7 cellular contexts compared by ENCODE assay signal in the genomic region with DNA sequence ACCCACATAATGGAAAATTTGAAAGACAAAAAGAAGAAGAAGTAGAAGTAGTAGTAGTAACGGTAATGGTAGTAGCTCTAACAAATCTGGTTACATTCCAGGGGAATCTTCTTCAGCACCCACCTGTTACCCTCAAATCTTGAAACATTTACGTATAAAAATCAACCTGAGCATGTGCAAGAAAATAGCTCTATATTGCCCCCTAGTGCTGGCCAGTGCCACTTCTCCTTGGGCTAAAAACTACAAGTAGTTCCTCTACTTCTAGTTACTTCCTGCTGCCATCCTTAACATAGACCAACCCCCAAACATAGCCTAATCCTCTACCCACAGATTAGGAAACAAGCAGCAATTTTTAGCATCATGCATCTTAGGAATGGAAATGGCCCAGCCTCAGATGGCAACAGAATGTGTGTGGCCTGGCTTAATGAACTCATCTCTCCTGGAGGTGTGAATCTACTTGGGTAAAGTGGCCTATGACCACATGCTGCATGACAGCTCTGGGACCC. TPM values are rescaled to one million over a fixed set of nuclear protein-coding genes. Genes with fewer than 3 reads are reported as not detected.
A peak's percentile ranks its signal among the peaks of the same experiment; 100 is the strongest.
DNase-seq lines count a peak whose midpoint lies in the region; ATAC-seq and TF ChIP-seq lines count a peak whose summit lies in the region.

No MANE protein-coding gene starts in this region.

- H3K27ac ChIP-seq in HUES64 (ENCODE audit: low read depth, low read length) (no peak overlapping the region), endodermal cell (ENCODE audit: low read depth, low read length) (no peak overlapping the region), urinary bladder (ENCODE audit: low read depth) (no peak overlapping the region)

- H3K36me3 Mint-ChIP-seq in endodermal cell (ENCODE audit: low read depth), result no peaks in the 10 kb centered on the region
- H3K36me3 Mint-ChIP-seq in mesothelial cell of epicardium, result no peaks in the 10 kb centered on the region

- H3K9me3 Mint-ChIP-seq in endodermal cell (no peaks in the 10 kb centered on the region), mesothelial cell of epicardium (no peaks in the 10 kb centered on the region)

- H3K27me3 ChIP-seq in HUES64 (ENCODE audit: insufficient read depth, low read length), result peaks cover 33% of the 10 kb centered on the region
- H3K27me3 ChIP-seq in endodermal cell (ENCODE audit: control insufficient read depth, insufficient read depth, low read length, poor library complexity, severe bottlenecking), result peaks cover 8% of the 10 kb centered on the region

- H3K27me3 Mint-ChIP-seq in endodermal cell (ENCODE audit: insufficient read depth) (peaks cover 35% of the 10 kb centered on the region), mesothelial cell of epicardium (ENCODE audit: low read depth) (no peaks in the 10 kb centered on the region)

- H3K4me1 Mint-ChIP-seq in endodermal cell (peaks cover 13% of the 10 kb centered on the region), mesothelial cell of epicardium (peaks cover 53% of the 10 kb centered on the region)

- H3K9ac ChIP-seq in HUES64 (ENCODE audit: low read depth, low read length), result no peak overlapping the region
- no peak overlapping the region for H3K9ac ChIP-seq in endodermal cell (ENCODE audit: extremely low read depth, low read length, poor library complexity, severe bottlenecking)

- H3K4me1 ChIP-seq in HUES64 (ENCODE audit: insufficient read depth, low read length), result peaks cover 21% of the 10 kb centered on the region
- H3K4me1 ChIP-seq in endodermal cell (ENCODE audit: control insufficient read depth, insufficient read depth, low read length), result peaks cover 4% of the 10 kb centered on the region
- peaks cover 2% of the 10 kb centered on the region for H3K4me1 ChIP-seq in urinary bladder (ENCODE audit: insufficient read depth)

- 14% methylated on average over 1 of the region's 2 CpGs for WGBS in HUES64
- WGBS in endodermal cell (ENCODE audit: insufficient coverage in 1 of 2, insufficient read length in 1 of 2), 2 experiments, result 33 to 42% methylated on average over 2 of the region's 2 CpGs
- 20% methylated on average over 2 of the region's 2 CpGs for WGBS in urinary bladder

- ATAC-seq in GM21515 (IDR thresholded peaks at IDR 0.05; ENCODE audit: unreplicated experiment), result peak; percentile 73

- H3K4me3 ChIP-seq in HUES64 (ENCODE audit: low read length), result peak overlapping the region; percentile 74; the same call in 1 of the 2 replicates
- H3K4me3 ChIP-seq in endodermal cell (ENCODE audit: low read length), result no peak overlapping the region
- H3K4me3 ChIP-seq in urinary bladder (ENCODE audit: low read depth, low read length), result peak overlapping the region; percentile 17

- no peak overlapping the region for H3K27ac Mint-ChIP-seq in endodermal cell
- peak overlapping the region; percentile 91 for H3K27ac Mint-ChIP-seq in mesothelial cell of epicardium

- H3K9me3 ChIP-seq in HUES64 (ENCODE audit: insufficient read depth, low read depth, low read length) (no peaks in the 10 kb centered on the region), endodermal cell (ENCODE audit: control insufficient read depth, low read length) (no peaks in the 10 kb centered on the region)

- in situ Hi-C loops in G401 (cut with HindIII; ENCODE audit: low sequenced_read_pairs), result no loop called here

- H3K4me3 Mint-ChIP-seq in endodermal cell, result no peak overlapping the region
- peak overlapping the region; percentile 91 for H3K4me3 Mint-ChIP-seq in mesothelial cell of epicardium

- H3K36me3 ChIP-seq in HUES64 (ENCODE audit: insufficient read depth, low read length) (no peaks in the 10 kb centered on the region), endodermal cell (ENCODE audit: control insufficient read depth, insufficient read depth, low read length) (no peaks in the 10 kb centered on the region), urinary bladder (ENCODE audit: insufficient read depth) (no peaks in the 10 kb centered on the region)

- TF ChIP-seq CTCF in endodermal cell (conservative IDR thresholded peaks at IDR 0.05) (peak; percentile 92), mesothelial cell of epicardium (IDR thresholded peaks at IDR 0.05; ENCODE audit: unreplicated experiment) (peak; percentile 87)

- DNase-seq in G401 (ENCODE audit: low spot score) (peak; percentile 38), RPMI7951 (ENCODE audit: low read depth) (peak; percentile 75), endodermal cell (peak; percentile 85), mesothelial cell of epicardium (ENCODE audit: low spot score in 2 of 2, unreplicated experiment in 2 of 2) (peak; percentile 24 to 69)

RNA-seq across cellular contexts. Expression of gene PDGFC, which starts 3.1 kb away (rescaled TPM):
- total RNA-seq in G401 (2014; rRNA removed; shearing (Covaris generic)), result 28.2 and 28.3 TPM in 2 replicates
- 2.7 TPM for polyA plus RNA-seq in HUES64 (2013, experiment 1 of 2)
- 6.9 TPM for polyA plus RNA-seq in HUES64 (2013, experiment 2 of 2)
- total RNA-seq in RPMI7951 (2014; rRNA removed; shearing (Covaris generic)), result 54.7 and 58.9 TPM in 2 replicates
- total RNA-seq in endodermal cell, result 1 to 10 TPM; 5.5 to 6.8 TPM
- polyA plus RNA-seq in endodermal cell (2013, experiment 1 of 2), result 36.7 TPM
- polyA plus RNA-seq in endodermal cell (2013, experiment 2 of 2), result 34.3 TPM
- 80.5 to 86.0 TPM (median 83.5 TPM) in 3 replicates for total RNA-seq in mesothelial cell of epicardium
- total RNA-seq in urinary bladder, result 73.5 TPM
- 23.4 TPM for polyA plus RNA-seq in urinary bladder
